In the genomic region with DNA sequence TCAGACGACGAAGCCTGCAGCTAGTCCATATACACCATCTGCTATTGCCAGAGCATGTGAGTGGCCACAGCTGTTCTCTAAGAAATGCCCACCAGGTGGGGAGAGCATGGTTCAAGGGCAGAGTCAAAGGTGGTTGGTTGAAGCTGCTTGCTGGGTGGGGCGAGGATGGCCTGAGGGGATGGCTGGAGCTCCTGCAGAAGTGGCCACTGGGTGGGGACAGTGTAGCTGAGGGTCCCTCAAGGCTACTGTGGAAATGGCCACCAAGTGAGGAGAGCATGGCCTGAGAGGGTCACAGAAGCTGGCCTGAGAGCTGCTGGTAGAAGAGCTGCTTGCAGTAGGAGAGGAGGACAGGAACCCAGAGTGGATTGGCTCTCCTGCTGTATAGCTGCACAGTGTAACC, we compare ENCODE assay signal across 33 cellular contexts. TPM values are rescaled to one million over a fixed set of nuclear protein-coding genes. Genes with fewer than 3 reads are reported as not detected.
"Had no signal": no experiment of that assay in that cellular context is flagged by ENCODE, and none has a peak within 500 bp of the region (broad histone marks: within the 10 kb centered on the region; RNA-seq: fewer than 3 reads in every experiment).

No MANE protein-coding gene starts in this region.

- H3K9me3 ChIP-seq: ascending aorta, colonic mucosa, Peyer's patch, SJSA1, SK-N-SH had no signal

- H3K27ac ChIP-seq: ascending aorta, cardiac muscle cell, colonic mucosa, Peyer's patch, SJSA1, WERI-Rb-1 had no signal

- H3K9ac ChIP-seq: SK-N-SH had no signal

- H3K36me3 ChIP-seq: ascending aorta, cardiac muscle cell, colonic mucosa, Peyer's patch, SJSA1, WERI-Rb-1 had no signal

- H3K4me1 ChIP-seq: ascending aorta, colonic mucosa, Peyer's patch, SJSA1 had no signal

- DNase-seq: activated CD4-positive, alpha-beta T cell treated with anti-CD3 and anti-CD28 coated beads for 36 hours; activated CD4-positive, alpha-beta T cell treated with anti-CD3 and anti-CD28 coated beads, Interleukin-2, amount 10 ng/mL, durations not matched to agents 7 days and 5 days; activated CD4-positive, alpha-beta T cell treated with anti-CD3 and anti-CD28 coated beads, Interleukin-2, amount 50 U/mL, for 48 hours; activated CD8-positive, alpha-beta T cell treated with anti-CD3 and anti-CD28 coated beads, Interleukin-2, amount 10 ng/mL, durations not matched to agents 7 days and 5 days; activated gamma-delta T cell; activated naive CD4-positive, alpha-beta T cell treated with Interleukin-2 at 50 U/mL for 16 hours; activated naive CD8-positive, alpha-beta T cell treated with anti-CD3 and anti-CD28 coated beads, Interleukin-2, amount 10 ng/mL, durations not matched to agents 7 days and 5 days; activated T-cell treated with anti-CD3 and anti-CD28 coated beads, Interleukin-2, amount 50 U/mL, for 24 hours; amygdala; colonic mucosa; Karpas-422; NCI-H1048; NCI-H1105 treated with DMSO at 0.1 percent for 48 hours; NCI-H1436; NCI-H187; NCI-H2029 treated with DMSO at 0.1 percent for 48 hours; NCI-H2107; NCI-H2171; NCI-H2227 treated with DMSO at 0.1 percent for 48 hours; NCI-H446; Peyer's patch; RPMI8226; SHP77 treated with DMSO at 0.1 percent for 48 hours; SK-N-SH; T-helper 1 cell; T1000; WERI-Rb-1 had no signal

- ATAC-seq: activated CD4-positive, alpha-beta T cell treated with anti-CD3 and anti-CD28 coated beads for 36 hours; activated CD4-positive, CD25-positive, alpha-beta regulatory T cell treated with anti-CD3 and anti-CD28 coated beads, Interleukin-2, amount 50 U/mL, for 24 hours; activated CD8-positive, alpha-beta T cell treated with anti-CD3 and anti-CD28 coated beads, Interleukin-2, amount 10 ng/mL, durations not matched to agents 7 days and 5 days had no signal

- H3K4me2 ChIP-seq: SK-N-SH had no signal

- H3K4me3 ChIP-seq: ascending aorta, cardiac muscle cell, colonic mucosa, Peyer's patch, SJSA1 had no signal

- H3K27me3 ChIP-seq: ascending aorta, cardiac muscle cell, colonic mucosa, Peyer's patch had no signal

RNA-seq across cellular contexts. Expression of a gene that starts 18.5 kb away (rescaled TPM):
- total RNA-seq: activated CD4-positive, alpha-beta T cell treated with anti-CD3 and anti-CD28 coated beads for 36 hours; activated CD4-positive, alpha-beta T cell treated with anti-CD3 and anti-CD28 coated beads, Interleukin-2, amount 10 ng/mL, durations not matched to agents 7 days and 5 days; activated CD8-positive, alpha-beta T cell treated with anti-CD3 and anti-CD28 coated beads, Interleukin-2, amount 10 ng/mL, durations not matched to agents 7 days and 5 days; activated naive CD8-positive, alpha-beta T cell treated with anti-CD3 and anti-CD28 coated beads, Interleukin-2, amount 10 ng/mL, durations not matched to agents 7 days and 5 days; activated T-helper 2 cell treated with anti-CD3 and anti-CD28 coated beads, Interferon-gamma antibody, Interleukin-2, Interleukin-4, amounts not matched to agents 10 μg/mL and 5 μg/mL and 100 μg/mL, durations not matched to agents 14 hours and 24 hours and 36 hours; T-helper 2 cell treated with Interferon-gamma antibody and Interleukin-4, amounts not matched to agents 100 ng/mL and 5 ng/mL, for 36 hours had no signal
